Comparison of ENCODE assay signal across 8 cellular contexts in the genomic region with DNA sequence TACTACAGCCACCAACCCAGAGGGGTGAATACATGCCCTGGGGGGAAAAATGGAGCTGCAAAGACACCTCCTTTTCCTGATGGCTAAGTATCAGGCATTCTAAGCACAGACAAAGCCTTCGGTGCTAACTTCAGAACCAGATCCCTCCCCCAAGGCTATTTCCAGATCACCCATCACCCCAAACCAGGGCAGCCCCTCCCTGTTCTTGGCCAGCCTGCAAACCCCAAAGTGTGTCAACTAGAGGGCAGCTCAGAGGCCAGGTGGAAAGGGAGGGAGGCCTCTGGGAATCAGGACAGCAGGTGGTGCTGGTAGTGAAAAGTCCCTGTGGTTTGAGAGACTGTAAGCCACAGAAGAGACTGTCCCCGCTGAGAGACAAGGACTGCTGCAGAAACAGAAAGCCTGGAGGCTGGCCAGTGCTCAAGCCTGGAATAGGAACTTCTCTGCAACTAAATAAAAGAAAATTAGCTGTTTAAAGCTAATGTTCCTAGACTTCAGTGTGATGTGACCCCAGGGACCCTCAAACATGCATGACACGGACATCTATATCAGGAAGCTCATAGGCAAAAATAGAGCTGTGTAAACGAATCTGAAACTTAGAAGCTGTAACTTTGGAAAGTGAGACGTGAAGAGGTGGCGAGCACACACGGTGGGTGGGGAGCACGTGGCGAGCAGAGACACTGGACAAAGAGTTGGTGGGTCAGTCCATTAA. TPM values are rescaled to one million over a fixed set of nuclear protein-coding genes. Genes with fewer than 3 reads are reported as not detected.
DNase-seq lines count a peak whose midpoint lies in the region; ATAC-seq and TF ChIP-seq lines count a peak whose summit lies in the region.

No MANE protein-coding gene starts in this region.

- intact Hi-C loops in CD8-positive, alpha-beta T cell (cut with DNase I, micrococcal nuclease), result no loop called here

- no peak overlapping the region for H3K27ac ChIP-seq in liver (ENCODE audit: low read depth in 1 of 2, low read length in 2 of 2)
- no peak overlapping the region for H3K27ac ChIP-seq in CD8-positive, alpha-beta T cell (ENCODE audit: low read depth, low read length)

- TF ChIP-seq RAD21 in liver (IDR thresholded peaks at IDR 0.05), result peak; percentile 75 to 82

- H3K36me3 ChIP-seq in liver (ENCODE audit: control insufficient read depth in 4 of 4, insufficient read depth in 3 of 4, low read depth in 1 of 4, low read length in 3 of 4), result peaks cover 4 to 18% (median 9%) of the 10 kb centered on the region in 4 donors
- H3K36me3 ChIP-seq in CD8-positive, alpha-beta T cell (ENCODE audit: insufficient read depth, low read length), result peaks cover 10% of the 10 kb centered on the region

- no peaks in the 10 kb centered on the region for H3K27me3 ChIP-seq in liver (ENCODE audit: control insufficient read depth in 4 of 4, insufficient read depth in 4 of 4, low read length in 3 of 4)
- H3K27me3 ChIP-seq in CD8-positive, alpha-beta T cell (ENCODE audit: insufficient read depth, low read length), result no peaks in the 10 kb centered on the region

- CTCF ChIA-PET in activated CD8-positive, alpha-beta memory T cell treated with anti-CD3 and anti-CD28 coated beads, Interleukin-2, amount 10 ng/mL, durations not matched to agents 7 days and 5 days (lab: Charles Lee), result interaction anchor here (0.6 to 2.0 kb wide), 6 partner anchors 10 to 577 kb away, joined by 3 to 13 read pairs (median 4); a partner anchor contains a TSS
- CTCF ChIA-PET in CD8-positive, alpha-beta T cell (lab: Charles Lee), result interaction anchor here (1.2 to 1.4 kb wide), 2 partner anchors 10 to 41 kb away, joined by 4 to 6 read pairs; a partner anchor contains a TSS

- POLR2A ChIA-PET in CD8-positive, alpha-beta T cell (lab: Charles Lee), result interaction anchor here (0.9 kb wide), 1 partner anchor 40 kb away, joined by 3 read pairs; no protein-coding TSS in a partner anchor

- peaks cover 0 to 13% (median 10%) of the 10 kb centered on the region in 4 donors for H3K4me1 ChIP-seq in liver (ENCODE audit: control insufficient read depth in 4 of 4, insufficient read depth in 4 of 4, low read length in 3 of 4)
- H3K4me1 ChIP-seq in CD8-positive, alpha-beta T cell (ENCODE audit: insufficient read depth, low read length), result no peaks in the 10 kb centered on the region

- no peak overlapping the region for H3K9ac ChIP-seq in liver (ENCODE audit: low read depth in 1 of 2, low read length in 2 of 2)

- H3K4me1 Mint-ChIP-seq in activated CD8-positive, alpha-beta memory T cell treated with anti-CD3 and anti-CD28 coated beads, Interleukin-2, amount 10 ng/mL, durations not matched to agents 7 days and 5 days, result peaks cover 16% of the 10 kb centered on the region
- H3K4me1 Mint-ChIP-seq in CD8-positive, alpha-beta T cell (ENCODE audit: low read depth), result no peaks in the 10 kb centered on the region

- H3K9me3 ChIP-seq in liver (ENCODE audit: control insufficient read depth in 4 of 4, low read length in 3 of 4), result no peaks in the 10 kb centered on the region
- H3K9me3 ChIP-seq in CD8-positive, alpha-beta T cell (ENCODE audit: low read length), result no peaks in the 10 kb centered on the region

- H3K4me3 ChIP-seq in astrocyte of the spinal cord (ENCODE audit: low read depth, low read length), result no peak overlapping the region
- H3K4me3 ChIP-seq in liver (ENCODE audit: low read depth in 1 of 3, low read length in 3 of 3), result no peak overlapping the region
- no peak overlapping the region for H3K4me3 ChIP-seq in CD8-positive, alpha-beta T cell (ENCODE audit: low read depth, low read length)

- in situ Hi-C loops in astrocyte of the spinal cord (cut with HindIII; ENCODE audit: low sequenced_read_pairs), result no loop called here

- peak overlapping the region; percentile 9 for H3K27ac Mint-ChIP-seq in activated CD8-positive, alpha-beta memory T cell treated with anti-CD3 and anti-CD28 coated beads, Interleukin-2, amount 10 ng/mL, durations not matched to agents 7 days and 5 days
- H3K27ac Mint-ChIP-seq in CD8-positive, alpha-beta T cell, result no peak overlapping the region

- peak; percentile 45 for DNase-seq in activated CD8-positive, alpha-beta memory T cell treated with anti-CD3 and anti-CD28 coated beads, Interleukin-2, amount 10 ng/mL, durations not matched to agents 7 days and 5 days
- no peak for DNase-seq in activated CD8-positive, alpha-beta memory T cell treated with anti-CD3 and anti-CD28 coated beads for 24 hours
- DNase-seq in MV-4-11 (lab: John Stamatoyannopoulos, UW) (peak; percentile 41), astrocyte of the spinal cord (ENCODE audit: low read depth, low spot score) (peak; percentile 22), activated gamma-delta T cell treated with Interleukin-2 at 50 U/mL for 16 hours (no peak)
- DNase-seq in CD8-positive, alpha-beta T cell, result no peak

- H3K27me3 Mint-ChIP-seq in activated CD8-positive, alpha-beta memory T cell treated with anti-CD3 and anti-CD28 coated beads, Interleukin-2, amount 10 ng/mL, durations not matched to agents 7 days and 5 days, result peaks cover 2% of the 10 kb centered on the region
- H3K27me3 Mint-ChIP-seq in CD8-positive, alpha-beta T cell (ENCODE audit: low read depth), result no peaks in the 10 kb centered on the region

- WGBS in liver, result 37% methylated on average over 9 of the region's 9 CpGs

- H3K36me3 Mint-ChIP-seq in activated CD8-positive, alpha-beta memory T cell treated with anti-CD3 and anti-CD28 coated beads, Interleukin-2, amount 10 ng/mL, durations not matched to agents 7 days and 5 days, result peaks cover 21% of the 10 kb centered on the region
- peaks cover 22% of the 10 kb centered on the region for H3K36me3 Mint-ChIP-seq in CD8-positive, alpha-beta T cell

- no peak overlapping the region for H3K4me3 Mint-ChIP-seq in activated CD8-positive, alpha-beta memory T cell treated with anti-CD3 and anti-CD28 coated beads, Interleukin-2, amount 10 ng/mL, durations not matched to agents 7 days and 5 days
- no peak overlapping the region for H3K4me3 Mint-ChIP-seq in CD8-positive, alpha-beta T cell

- ATAC-seq in activated CD8-positive, alpha-beta memory T cell treated with anti-CD3 and anti-CD28 coated beads, Interleukin-2, amount 10 ng/mL, durations not matched to agents 7 days and 5 days, result no peak
- peak; percentile 69 for ATAC-seq in HG02571 (IDR thresholded peaks at IDR 0.05; ENCODE audit: unreplicated experiment)
- no peak for ATAC-seq in CD8-positive, alpha-beta T cell

- TF ChIP-seq CTCF in astrocyte of the spinal cord (IDR thresholded peaks at IDR 0.05; ENCODE audit: low read depth, low read length), result peak; percentile 9
- TF ChIP-seq CTCF in liver (IDR thresholded peaks at IDR 0.05; ENCODE audit: low read depth, low read length, missing input control), result peak; percentile 42
- no peak for TF ChIP-seq CTCF in CD8-positive, alpha-beta T cell (IDR thresholded peaks at IDR 0.05)

- no peaks in the 10 kb centered on the region for H3K9me3 Mint-ChIP-seq in activated CD8-positive, alpha-beta memory T cell treated with anti-CD3 and anti-CD28 coated beads, Interleukin-2, amount 10 ng/mL, durations not matched to agents 7 days and 5 days (ENCODE audit: low read depth)
- no peaks in the 10 kb centered on the region for H3K9me3 Mint-ChIP-seq in CD8-positive, alpha-beta T cell

TF ChIP-seq in liver, 16 proteins besides CTCF, POLR2A, EP300 and RAD21 (continues in another document):
- TF ChIP-seq TAF1 (conservative IDR thresholded peaks at IDR 0.05) (no peak), HNF4A (conservative IDR thresholded peaks at IDR 0.05) (peak in 1 of 2 donors; percentile 35), EGR1 (IDR thresholded peaks at IDR 0.05; ENCODE audit: low read depth in 2 of 2) (no peak), GABPA (IDR thresholded peaks at IDR 0.05 in 1 of 2, conservative IDR thresholded peaks at IDR 0.05 in 1 of 2) (no peak), SP1 (IDR thresholded peaks at IDR 0.05) (peak; percentile 47), RXRA (IDR thresholded peaks at IDR 0.05) (peak; percentile 43 to 45), NR2F2 (IDR thresholded peaks at IDR 0.05) (no peak), FOXA1 (IDR thresholded peaks at IDR 0.05) (peak; percentile 14)

RNA-seq across cellular contexts. Expression of a gene that starts 9.1 kb away (rescaled TPM):
- total RNA-seq in activated CD8-positive, alpha-beta memory T cell treated with anti-CD3 and anti-CD28 coated beads, Interleukin-2, amount 10 ng/mL, durations not matched to agents 7 days and 5 days, result 100 to 1,000 TPM in 1 of 2 experiments, 10 to 100 TPM in 1; 92.3 to 103 TPM
- total RNA-seq in liver, result 10 to 100 TPM; 12.5 to 51.1 TPM
- polyA plus RNA-seq in liver, result 10 to 100 TPM; 26.3 to 28.0 TPM
- total RNA-seq in CD8-positive, alpha-beta T cell, result 1 to 10 TPM; 4.9 to 8.4 TPM

RNA-seq across cellular contexts. Expression of a gene that starts 9.4 kb away (rescaled TPM):
- total RNA-seq in activated CD8-positive, alpha-beta memory T cell treated with anti-CD3 and anti-CD28 coated beads, Interleukin-2, amount 10 ng/mL, durations not matched to agents 7 days and 5 days, result 10 to 100 TPM; 46.7 to 54.2 TPM
- 10 to 100 TPM; 41.1 to 44.3 TPM for total RNA-seq in liver
- polyA plus RNA-seq in liver, result 10 to 100 TPM in 1 of 2 donors, 1 to 10 TPM in 1; 9.0 to 12.1 TPM
- total RNA-seq in CD8-positive, alpha-beta T cell, result 10 to 100 TPM; 59.0 to 59.3 TPM

RNA-seq across cellular contexts. Expression of a gene that starts 40.5 kb away (rescaled TPM):
- total RNA-seq in activated CD8-positive, alpha-beta memory T cell treated with anti-CD3 and anti-CD28 coated beads, Interleukin-2, amount 10 ng/mL, durations not matched to agents 7 days and 5 days, result 10 to 100 TPM; 13.5 to 14.6 TPM
- total RNA-seq in liver, result 1 to 10 TPM; 1.4 to 5.0 TPM
- polyA plus RNA-seq in liver, result 10 to 100 TPM in 1 of 2 donors, 1 to 10 TPM in 1; 5.0 to 10.8 TPM
- 10 to 100 TPM in 1 of 2 experiments, 1 to 10 TPM in 1; 7.4 to 10.6 TPM for total RNA-seq in CD8-positive, alpha-beta T cell

RNA-seq across cellular contexts. Expression of a gene that starts 41.1 kb away (rescaled TPM):
- total RNA-seq in activated CD8-positive, alpha-beta memory T cell treated with anti-CD3 and anti-CD28 coated beads, Interleukin-2, amount 10 ng/mL, durations not matched to agents 7 days and 5 days, result 10 to 100 TPM; 24.4 to 25.5 TPM
- 1 to 10 TPM; 1.3 to 3.0 TPM for total RNA-seq in liver
- polyA plus RNA-seq in liver, result under 1 TPM; 0.58 to 0.88 TPM
- total RNA-seq in CD8-positive, alpha-beta T cell, result 1 to 10 TPM; 3.9 to 4.1 TPM

RNA-seq across cellular contexts. Expression of a gene that starts 51.7 kb away (rescaled TPM):
- total RNA-seq in activated CD8-positive, alpha-beta memory T cell treated with anti-CD3 and anti-CD28 coated beads, Interleukin-2, amount 10 ng/mL, durations not matched to agents 7 days and 5 days, result 10 to 100 TPM; 54.8 to 60.4 TPM
- total RNA-seq in liver, result 10 to 100 TPM; 19.4 to 40.0 TPM
- 10 to 100 TPM; 29.2 to 35.1 TPM for polyA plus RNA-seq in liver
- 10 to 100 TPM; 18.3 to 21.3 TPM for total RNA-seq in CD8-positive, alpha-beta T cell

Comparison
In these comparisons a context has a peak if more than half of its experiments do, and no peak if none do; other contexts are left out.
1. DNase-seq: peak in activated CD8-positive, alpha-beta memory T cell treated with anti-CD3 and anti-CD28 coated beads, Interleukin-2, amount 10 ng/mL, durations not matched to agents 7 days and 5 days (single experiment), MV-4-11 (single experiment) and astrocyte of the spinal cord (single experiment); none in activated CD8-positive, alpha-beta memory T cell treated with anti-CD3 and anti-CD28 coated beads for 24 hours (single experiment), activated gamma-delta T cell treated with Interleukin-2 at 50 U/mL for 16 hours (single experiment) and CD8-positive, alpha-beta T cell (0 of 7).